In the genomic region with DNA sequence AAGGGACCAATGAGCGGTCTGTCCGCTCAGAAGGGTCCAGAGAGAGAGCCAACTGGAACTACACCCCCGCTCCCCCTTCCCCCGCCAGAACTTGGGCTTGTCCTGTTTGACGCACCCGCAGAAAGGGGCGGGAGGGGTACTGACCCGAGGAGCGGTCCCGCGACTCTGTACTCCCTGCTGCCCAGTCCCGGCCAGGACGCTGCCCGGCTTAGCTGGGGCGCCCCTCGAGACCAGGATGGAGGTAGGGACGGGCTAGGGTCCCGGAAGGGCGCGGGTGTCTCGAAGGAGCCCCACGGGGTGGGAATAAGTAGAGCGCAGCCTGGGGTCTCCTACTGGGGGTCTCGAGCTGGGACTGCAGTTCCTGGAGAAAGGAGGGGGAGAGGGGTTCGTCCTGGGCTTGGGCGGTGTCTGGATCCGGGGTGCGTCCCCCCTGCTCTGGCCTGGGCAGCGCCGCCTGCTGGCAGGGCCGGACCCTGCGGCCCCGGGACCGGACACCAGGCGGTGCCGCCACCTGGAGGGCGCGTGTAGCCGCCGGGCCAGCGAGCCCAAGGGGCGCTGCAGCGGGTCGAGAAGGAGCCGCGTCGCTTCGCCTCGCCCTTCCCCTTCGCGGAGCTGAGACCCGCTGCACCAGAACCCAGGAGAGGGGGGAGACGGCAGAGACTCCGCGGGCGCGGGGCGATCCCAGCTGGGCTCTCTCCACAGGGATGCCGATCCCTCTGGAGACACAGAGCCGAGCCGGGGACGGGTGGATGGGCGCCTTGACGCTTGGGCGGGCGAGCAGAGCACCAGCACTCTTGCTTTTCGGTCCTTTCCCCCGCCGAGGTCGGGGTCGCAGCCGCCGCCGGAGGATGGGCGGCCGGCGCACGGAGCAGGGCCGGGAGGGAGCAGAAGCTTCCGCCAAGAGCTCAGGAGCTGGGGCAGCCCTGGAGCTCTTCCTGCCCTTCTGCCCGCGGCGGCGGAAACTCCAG, we compare ENCODE assay signal across 1 cellular context.
A peak's percentile ranks its signal among the peaks of the same experiment; 100 is the strongest.
TF ChIP-seq lines count a peak whose summit lies in the region.

No MANE protein-coding gene starts in this region.

TF ChIP-seq in HepG2, 621 proteins besides CTCF, POLR2A, EP300 and RAD21 (continued from another document and continues in another):
- TF ChIP-seq PRDM10 (CRISPR knock-in tag; IDR thresholded peaks at IDR 0.05; ENCODE audit: low read depth) (no peak), NCOA5 (CRISPR knock-in tag; IDR thresholded peaks at IDR 0.05) (no peak), PAX8 (CRISPR knock-in tag; IDR thresholded peaks at IDR 0.05; ENCODE audit: borderline replicate concordance) (no peak), ZNF609 (CRISPR knock-in tag; IDR thresholded peaks at IDR 0.05; ENCODE audit: borderline replicate concordance) (no peak), MED8 (CRISPR knock-in tag; IDR thresholded peaks at IDR 0.05; ENCODE audit: insufficient replicate concordance) (peak; percentile 7), RFX1 (IDR thresholded peaks at IDR 0.05) (no peak), KLF13 (CRISPR knock-in tag; IDR thresholded peaks at IDR 0.05) (no peak), TCF12 (IDR thresholded peaks at IDR 0.05) (no peak), TCF12 (CRISPR knock-in tag; IDR thresholded peaks at IDR 0.05) (peak; percentile 64), DNMT1 (CRISPR knock-in tag; IDR thresholded peaks at IDR 0.05) (no peak), SMAD3 (CRISPR knock-in tag; IDR thresholded peaks at IDR 0.05) (no peak), SMC3 (IDR thresholded peaks at IDR 0.05; ENCODE audit: low read length) (no peak; the same call in 1 of the 2 replicates), ZSCAN9 (CRISPR knock-in tag; IDR thresholded peaks at IDR 0.05; ENCODE audit: borderline replicate concordance) (no peak), NR2C2 (CRISPR knock-in tag; IDR thresholded peaks at IDR 0.05; ENCODE audit: borderline replicate concordance) (no peak), ZNF709 (CRISPR knock-in tag; IDR thresholded peaks at IDR 0.05) (0 out of 2 replicates have a peak, but pooled peaks have one; percentile 0), ZFAT (CRISPR knock-in tag; conservative IDR thresholded peaks at IDR 0.05) (no peak), ZNF260 (CRISPR knock-in tag; IDR thresholded peaks at IDR 0.05; ENCODE audit: borderline replicate concordance, low read depth) (no peak), FOSL1 (CRISPR knock-in tag; IDR thresholded peaks at IDR 0.05; ENCODE audit: borderline replicate concordance) (no peak), PPARG (CRISPR knock-in tag; conservative IDR thresholded peaks at IDR 0.05) (no peak; the same call in 1 of the 2 replicates), DR1 (CRISPR knock-in tag; IDR thresholded peaks at IDR 0.05) (peak; percentile 71), ZNF7 (CRISPR knock-in tag; IDR thresholded peaks at IDR 0.05) (no peak), ZNF782 (CRISPR knock-in tag; IDR thresholded peaks at IDR 0.05; ENCODE audit: borderline replicate concordance) (0 out of 2 replicates have a peak, but pooled peaks have one; percentile 38), ZNF790 (CRISPR knock-in tag; IDR thresholded peaks at IDR 0.05; ENCODE audit: borderline replicate concordance) (no peak), ZFP41 (CRISPR knock-in tag; IDR thresholded peaks at IDR 0.05; ENCODE audit: borderline replicate concordance) (peak; percentile 46; the same call in 1 of the 2 replicates), TBX3 (IDR thresholded peaks at IDR 0.05; ENCODE audit: borderline replicate concordance) (no peak), ZFP90 (CRISPR knock-in tag; IDR thresholded peaks at IDR 0.05; ENCODE audit: borderline replicate concordance) (no peak; the same call in 1 of the 2 replicates), ZSCAN21 (CRISPR knock-in tag; IDR thresholded peaks at IDR 0.05; ENCODE audit: borderline replicate concordance) (peak; percentile 48; the same call in 1 of the 2 replicates), HDAC2 (CRISPR knock-in tag; IDR thresholded peaks at IDR 0.05) (peak; percentile 30), TAF1 (CRISPR knock-in tag; IDR thresholded peaks at IDR 0.05) (peak; percentile 40; the same call in 1 of the 2 replicates), STAT6 (CRISPR knock-in tag; IDR thresholded peaks at IDR 0.05; ENCODE audit: borderline replicate concordance) (no peak), KMT2A (CRISPR knock-in tag; IDR thresholded peaks at IDR 0.05) (peak; percentile 71; the same call in 1 of the 2 replicates), FOSL2 (CRISPR knock-in tag; IDR thresholded peaks at IDR 0.05) (no peak), ZNF850 (CRISPR knock-in tag; conservative IDR thresholded peaks at IDR 0.05) (no peak), ZNF136 (CRISPR knock-in tag; IDR thresholded peaks at IDR 0.05; ENCODE audit: low read depth) (no peak), MTERF4 (CRISPR knock-in tag; IDR thresholded peaks at IDR 0.05) (peak; percentile 62; the same call in 1 of the 2 replicates), ZSCAN30 (CRISPR knock-in tag; IDR thresholded peaks at IDR 0.05) (no peak), HOXA5 (CRISPR knock-in tag; IDR thresholded peaks at IDR 0.05) (peak; percentile 73; the same call in 1 of the 2 replicates)
- TF ChIP-seq, protein P1, sequence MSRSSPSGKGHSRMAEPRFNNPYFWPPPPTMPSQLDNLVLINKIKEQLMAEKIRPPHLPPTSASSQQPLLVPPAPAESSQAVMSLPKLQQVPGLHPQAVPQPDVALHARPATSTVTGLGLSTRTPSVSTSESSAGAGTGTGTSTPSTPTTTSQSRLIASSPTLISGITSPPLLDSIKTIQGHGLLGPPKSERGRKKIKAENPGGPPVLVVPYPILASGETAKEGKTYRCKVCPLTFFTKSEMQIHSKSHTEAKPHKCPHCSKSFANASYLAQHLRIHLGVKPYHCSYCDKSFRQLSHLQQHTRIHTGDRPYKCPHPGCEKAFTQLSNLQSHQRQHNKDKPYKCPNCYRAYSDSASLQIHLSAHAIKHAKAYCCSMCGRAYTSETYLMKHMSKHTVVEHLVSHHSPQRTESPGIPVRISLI (CRISPR knock-in tag; IDR thresholded peaks at IDR 0.05; ENCODE audit: borderline replicate concordance), result peak; percentile 77; the same call in 1 of the 2 replicates
- TF ChIP-seq, protein P2, sequence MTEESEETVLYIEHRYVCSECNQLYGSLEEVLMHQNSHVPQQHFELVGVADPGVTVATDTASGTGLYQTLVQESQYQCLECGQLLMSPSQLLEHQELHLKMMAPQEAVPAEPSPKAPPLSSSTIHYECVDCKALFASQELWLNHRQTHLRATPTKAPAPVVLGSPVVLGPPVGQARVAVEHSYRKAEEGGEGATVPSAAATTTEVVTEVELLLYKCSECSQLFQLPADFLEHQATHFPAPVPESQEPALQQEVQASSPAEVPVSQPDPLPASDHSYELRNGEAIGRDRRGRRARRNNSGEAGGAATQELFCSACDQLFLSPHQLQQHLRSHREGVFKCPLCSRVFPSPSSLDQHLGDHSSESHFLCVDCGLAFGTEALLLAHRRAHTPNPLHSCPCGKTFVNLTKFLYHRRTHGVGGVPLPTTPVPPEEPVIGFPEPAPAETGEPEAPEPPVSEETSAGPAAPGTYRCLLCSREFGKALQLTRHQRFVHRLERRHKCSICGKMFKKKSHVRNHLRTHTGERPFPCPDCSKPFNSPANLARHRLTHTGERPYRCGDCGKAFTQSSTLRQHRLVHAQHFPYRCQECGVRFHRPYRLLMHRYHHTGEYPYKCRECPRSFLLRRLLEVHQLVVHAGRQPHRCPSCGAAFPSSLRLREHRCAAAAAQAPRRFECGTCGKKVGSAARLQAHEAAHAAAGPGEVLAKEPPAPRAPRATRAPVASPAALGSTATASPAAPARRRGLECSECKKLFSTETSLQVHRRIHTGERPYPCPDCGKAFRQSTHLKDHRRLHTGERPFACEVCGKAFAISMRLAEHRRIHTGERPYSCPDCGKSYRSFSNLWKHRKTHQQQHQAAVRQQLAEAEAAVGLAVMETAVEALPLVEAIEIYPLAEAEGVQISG (CRISPR knock-in tag; IDR thresholded peaks at IDR 0.05), result peak; percentile 81
- TF ChIP-seq, protein P3, sequence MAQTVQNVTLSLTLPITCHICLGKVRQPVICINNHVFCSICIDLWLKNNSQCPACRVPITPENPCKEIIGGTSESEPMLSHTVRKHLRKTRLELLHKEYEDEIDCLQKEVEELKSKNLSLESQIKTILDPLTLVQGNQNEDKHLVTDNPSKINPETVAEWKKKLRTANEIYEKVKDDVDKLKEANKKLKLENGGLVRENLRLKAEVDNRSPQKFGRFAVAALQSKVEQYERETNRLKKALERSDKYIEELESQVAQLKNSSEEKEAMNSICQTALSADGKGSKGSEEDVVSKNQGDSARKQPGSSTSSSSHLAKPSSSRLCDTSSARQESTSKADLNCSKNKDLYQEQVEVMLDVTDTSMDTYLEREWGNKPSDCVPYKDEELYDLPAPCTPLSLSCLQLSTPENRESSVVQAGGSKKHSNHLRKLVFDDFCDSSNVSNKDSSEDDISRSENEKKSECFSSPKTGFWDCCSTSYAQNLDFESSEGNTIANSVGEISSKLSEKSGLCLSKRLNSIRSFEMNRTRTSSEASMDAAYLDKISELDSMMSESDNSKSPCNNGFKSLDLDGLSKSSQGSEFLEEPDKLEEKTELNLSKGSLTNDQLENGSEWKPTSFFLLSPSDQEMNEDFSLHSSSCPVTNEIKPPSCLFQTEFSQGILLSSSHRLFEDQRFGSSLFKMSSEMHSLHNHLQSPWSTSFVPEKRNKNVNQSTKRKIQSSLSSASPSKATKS (CRISPR knock-in tag; IDR thresholded peaks at IDR 0.05), result no peak
